ENCODE assay signal across 1 cellular context in genomic region chrX:17740137-17741122, GRCh38.
TF ChIP-seq lines count a peak whose summit lies in the region.

No MANE protein-coding gene starts in this region.

TF ChIP-seq in HepG2, 621 proteins besides CTCF, POLR2A, EP300 and RAD21 (continued from another document):
- no peak for TF ChIP-seq TMF1 (CRISPR knock-in tag; IDR thresholded peaks at IDR 0.05; ENCODE audit: low read depth)
